9 cellular contexts compared by ENCODE assay signal in genomic region chr14:80211143-80212024, GRCh38. TPM values are rescaled to one million over a fixed set of nuclear protein-coding genes. Genes with fewer than 3 reads are reported as not detected.
DNase-seq lines count a peak whose midpoint lies in the region; ATAC-seq and TF ChIP-seq lines count a peak whose summit lies in the region.
"Had no signal": no experiment of that assay in that cellular context is flagged by ENCODE, and none has a peak within 500 bp of the region (broad histone marks: within the 10 kb centered on the region; RNA-seq: fewer than 3 reads in every experiment).

TSS of gene DIO2 (minus strand) at chr14:80211504. CDS start at chr14:80211472, 32 bp downstream.

- TF ChIP-seq EP300 in gastroesophageal sphincter (IDR thresholded peaks at IDR 0.05) = no peak

- CTCF ChIA-PET in Caco-2 (lab: Charles Lee) = no interaction called here

- no peaks in the 10 kb centered on the region for H3K9me3 Mint-ChIP-seq in Caco-2 (ENCODE audit: unreplicated experiment)
- no peaks in the 10 kb centered on the region for H3K9me3 Mint-ChIP-seq in progenitor cell of endocrine pancreas (ENCODE audit: low read depth)

- H3K36me3 Mint-ChIP-seq in Caco-2 (ENCODE audit: insufficient read depth, unreplicated experiment) (peaks cover 6% of the 10 kb centered on the region), progenitor cell of endocrine pancreas (ENCODE audit: insufficient read depth) (no peaks in the 10 kb centered on the region)

- intact Hi-C loops in Caco-2 (cut with micrococcal nuclease; ENCODE audit: unreplicated experiment) = loop anchor here (10.0 kb wide), 1 partner anchor 253 kb away; no protein-coding TSS in a partner anchor

- peak within 1 kb of the TSS; percentile 51 for H3K27ac ChIP-seq in SJCRH30
- H3K27ac ChIP-seq in gastroesophageal sphincter = peak within 1 kb of the TSS in 2 of 4 donors; percentile 6 to 15

- BruUV-seq in Caco-2 (replicated peaks; lab: Mats Ljungman, UMichigan) = no TSS peak

- H3K4me1 Mint-ChIP-seq in Caco-2 (ENCODE audit: low read depth, unreplicated experiment) (peaks cover 7% of the 10 kb centered on the region), progenitor cell of endocrine pancreas (ENCODE audit: low read depth) (peaks cover 6% of the 10 kb centered on the region)

- no peaks in the 10 kb centered on the region for H3K9me3 ChIP-seq in Caco-2
- H3K9me3 ChIP-seq in SJCRH30 (replicated peaks) = no peaks in the 10 kb centered on the region
- H3K9me3 ChIP-seq in gastroesophageal sphincter = no peaks in the 10 kb centered on the region

- peak within 1 kb of the TSS; percentile 16 for H3K4me3 Mint-ChIP-seq in Caco-2 (ENCODE audit: unreplicated experiment)
- peak within 1 kb of the TSS; percentile 0 for H3K4me3 Mint-ChIP-seq in progenitor cell of endocrine pancreas (ENCODE audit: low read depth)

- DNase-seq in Caco-2 (no peak), SJCRH30 (peak; percentile 48), progenitor cell of endocrine pancreas (ENCODE audit: low spot score, unreplicated experiment) (no peak), SIG-M5 treated with dmso at 0.1 percent for 504 hours (lab: John Stamatoyannopoulos, UW; ENCODE audit: unreplicated experiment) (no peak)
- no peak for DNase-seq in activated CD8-positive, alpha-beta memory T cell treated with anti-CD3 and anti-CD28 coated beads, Interleukin-2, amount 50 U/mL, for 48 hours

- ATAC-seq in gastroesophageal sphincter (no peak), GM18858 (IDR thresholded peaks at IDR 0.05; ENCODE audit: unreplicated experiment) (no peak), HG02798 (IDR thresholded peaks at IDR 0.05; ENCODE audit: poor library complexity, unreplicated experiment) (no peak)

- H3K4me1 ChIP-seq in Caco-2 (peaks cover 16% of the 10 kb centered on the region), SJCRH30 (peaks cover 18% of the 10 kb centered on the region), gastroesophageal sphincter (peaks cover 0 to 14% (median 0%) of the 10 kb centered on the region in 3 donors)

- WGBS in gastroesophageal sphincter (ENCODE audit: low coverage in 1 of 2), 2 donors = 1 to 17% methylated on average over 5 to 6 of the region's 17 CpGs

- POLR2A ChIA-PET in Caco-2 (lab: Charles Lee) = no interaction called here

- TF ChIP-seq POLR2A in gastroesophageal sphincter (IDR thresholded peaks at IDR 0.05) = no peak

- H3K4me3 ChIP-seq in Caco-2 (ENCODE audit: low read depth, low read length) (no peak within 1 kb of the TSS), SJCRH30 (peak within 1 kb of the TSS; percentile 47), gastroesophageal sphincter (peak within 1 kb of the TSS; percentile 40 to 47)

- no peaks in the 10 kb centered on the region for H3K27me3 ChIP-seq in Caco-2 (replicated peaks; ENCODE audit: control insufficient read depth, insufficient read depth, low read length)
- H3K27me3 ChIP-seq in SJCRH30 = no peaks in the 10 kb centered on the region
- H3K27me3 ChIP-seq in gastroesophageal sphincter = no peaks in the 10 kb centered on the region

- peaks cover 3% of the 10 kb centered on the region for H3K27me3 Mint-ChIP-seq in Caco-2 (ENCODE audit: insufficient read depth, unreplicated experiment)
- peaks cover 22% of the 10 kb centered on the region for H3K27me3 Mint-ChIP-seq in progenitor cell of endocrine pancreas

- TF ChIP-seq CTCF in Caco-2 (IDR thresholded peaks at IDR 0.05; ENCODE audit: insufficient read depth in 1 of 2, low read depth in 1 of 2, low read length in 1 of 2, severe bottlenecking in 1 of 2, unreplicated experiment in 1 of 2) (no peak), gastroesophageal sphincter (IDR thresholded peaks at IDR 0.05) (no peak), progenitor cell of endocrine pancreas (IDR thresholded peaks at IDR 0.05; ENCODE audit: unreplicated experiment) (no peak)

- H3K27ac Mint-ChIP-seq in Caco-2 (ENCODE audit: unreplicated experiment) (peak within 1 kb of the TSS; percentile 2), progenitor cell of endocrine pancreas (no peak within 1 kb of the TSS)

- H3K36me3 ChIP-seq in Caco-2 (ENCODE audit: control insufficient read depth, insufficient read depth, low read length) = 0 out of 2 replicates have a peak, but pooled peaks cover 2% of the 10 kb centered on the region
- no peaks in the 10 kb centered on the region for H3K36me3 ChIP-seq in SJCRH30
- H3K36me3 ChIP-seq in gastroesophageal sphincter = no peaks in the 10 kb centered on the region

RNA-seq across cellular contexts. Expression of gene DIO2, which starts in this region (rescaled TPM):
- 3.4 and 4.9 TPM in 2 replicates for total RNA-seq in Caco-2 (2022)
- 14.0 and 16.0 TPM in 2 replicates for total RNA-seq in SJCRH30 (2014; rRNA removed; shearing (Covaris generic))
- 10 to 100 TPM; 11.6 to 20.0 (median 18.4) TPM for total RNA-seq in gastroesophageal sphincter
- 0.19 and 0.75 TPM in 2 replicates for total RNA-seq in progenitor cell of endocrine pancreas
- total RNA-seq: activated CD8-positive, alpha-beta memory T cell treated with anti-CD3 and anti-CD28 coated beads for 36 hours had no signal

Comparison
In these comparisons a context has a peak if more than half of its experiments do, and no peak if none do; other contexts are left out.
1. DNase-seq: peak in SJCRH30 (2 of 2); none in Caco-2 (0 of 2), progenitor cell of endocrine pancreas (single experiment), SIG-M5 treated with dmso at 0.1 percent for 504 hours (single experiment) and activated CD8-positive, alpha-beta memory T cell treated with anti-CD3 and anti-CD28 coated beads, Interleukin-2, amount 50 U/mL, for 48 hours (single experiment).